In genomic region chr7:129091484-129092002, GRCh38 we compare ENCODE assay signal across 8 cellular contexts. TPM values are rescaled to one million over a fixed set of nuclear protein-coding genes. Genes with fewer than 3 reads are reported as not detected.
DNase-seq lines count a peak whose midpoint lies in the region; ATAC-seq and TF ChIP-seq lines count a peak whose summit lies in the region.

No MANE protein-coding gene starts in this region.

- no peak overlapping the region for H3K27ac Mint-ChIP-seq in activated naive CD4-positive, alpha-beta T cell treated with anti-CD3 and anti-CD28 coated beads, Interleukin-2, amount 10 ng/mL, durations not matched to agents 7 days and 5 days
- H3K27ac Mint-ChIP-seq in glutamatergic neuron (ENCODE audit: unreplicated experiment) (peak overlapping the region; percentile 38), type B pancreatic cell (no peak overlapping the region)

- H3K4me3 Mint-ChIP-seq in activated naive CD4-positive, alpha-beta T cell treated with anti-CD3 and anti-CD28 coated beads, Interleukin-2, amount 10 ng/mL, durations not matched to agents 7 days and 5 days, result no peak overlapping the region
- H3K4me3 Mint-ChIP-seq in glutamatergic neuron (ENCODE audit: unreplicated experiment) (no peak overlapping the region), type B pancreatic cell (no peak overlapping the region)

- TF ChIP-seq CTCF in glutamatergic neuron (IDR thresholded peaks at IDR 0.05; ENCODE audit: partially characterized antibody, unreplicated experiment) (peak; percentile 95), parathyroid adenoma (IDR thresholded peaks at IDR 0.05) (peak; percentile 98), type B pancreatic cell (conservative IDR thresholded peaks at IDR 0.05) (peak; percentile 99)

- H2AFZ ChIP-seq in parathyroid adenoma, result peak overlapping the region; percentile 72

- ATAC-seq in GM21447 (IDR thresholded peaks at IDR 0.05; ENCODE audit: unreplicated experiment), result peak; percentile 40

- peaks cover 12% of the 10 kb centered on the region for H3K27me3 Mint-ChIP-seq in activated naive CD4-positive, alpha-beta T cell treated with anti-CD3 and anti-CD28 coated beads, Interleukin-2, amount 10 ng/mL, durations not matched to agents 7 days and 5 days
- H3K27me3 Mint-ChIP-seq in glutamatergic neuron (ENCODE audit: unreplicated experiment) (peaks cover 2% of the 10 kb centered on the region), type B pancreatic cell (peaks cover 6% of the 10 kb centered on the region)

- peak overlapping the region; percentile 8 for H3K4me2 ChIP-seq in parathyroid adenoma (ENCODE audit: low read length)

- H3K27me3 ChIP-seq in parathyroid adenoma (ENCODE audit: control insufficient read depth, insufficient read depth, low read length), result no peaks in the 10 kb centered on the region

- peak in 13 of 14 donors; percentile 3 to 81 (median 42) for DNase-seq in C1 segment of cervical spinal cord (lab: John Stamatoyannopoulos, UW)
- DNase-seq in MV-4-11 (lab: John Stamatoyannopoulos, UW), result peak; percentile 69
- peak; percentile 81 for DNase-seq in SK-N-DZ (ENCODE audit: low spot score)
- DNase-seq in activated naive CD4-positive, alpha-beta T cell treated with anti-CD3 and anti-CD28 coated beads, Interleukin-2, amount 10 ng/mL, durations not matched to agents 7 days and 5 days, result peak; percentile 92
- DNase-seq in glutamatergic neuron, result peak; percentile 96
- DNase-seq in type B pancreatic cell (ENCODE audit: extremely low spot score, unreplicated experiment), result peak; percentile 93

- H3K36me3 ChIP-seq in parathyroid adenoma (ENCODE audit: control insufficient read depth, insufficient read depth, low read length), result no peaks in the 10 kb centered on the region

- H3K9me3 Mint-ChIP-seq in activated naive CD4-positive, alpha-beta T cell treated with anti-CD3 and anti-CD28 coated beads, Interleukin-2, amount 10 ng/mL, durations not matched to agents 7 days and 5 days, result no peaks in the 10 kb centered on the region
- H3K9me3 Mint-ChIP-seq in glutamatergic neuron (ENCODE audit: unreplicated experiment), result no peaks in the 10 kb centered on the region
- no peaks in the 10 kb centered on the region for H3K9me3 Mint-ChIP-seq in type B pancreatic cell

- no peaks in the 10 kb centered on the region for H3K36me3 Mint-ChIP-seq in activated naive CD4-positive, alpha-beta T cell treated with anti-CD3 and anti-CD28 coated beads, Interleukin-2, amount 10 ng/mL, durations not matched to agents 7 days and 5 days
- no peaks in the 10 kb centered on the region for H3K36me3 Mint-ChIP-seq in glutamatergic neuron (ENCODE audit: unreplicated experiment)
- no peaks in the 10 kb centered on the region for H3K36me3 Mint-ChIP-seq in type B pancreatic cell

- CTCF ChIA-PET in activated naive CD4-positive, alpha-beta T cell treated with anti-CD3 and anti-CD28 coated beads, Interleukin-2, amount 10 ng/mL, durations not matched to agents 7 days and 5 days (lab: Charles Lee), result interaction anchor here (0.6 to 3.8 kb wide), 45 partner anchors 10 to 665 kb away, joined by 3 to 25 read pairs (median 4); partner anchors contain the start of genes KCP, TNPO3 and TSPAN33

- H3K4me1 Mint-ChIP-seq in activated naive CD4-positive, alpha-beta T cell treated with anti-CD3 and anti-CD28 coated beads, Interleukin-2, amount 10 ng/mL, durations not matched to agents 7 days and 5 days, result peaks cover 37% of the 10 kb centered on the region
- H3K4me1 Mint-ChIP-seq in glutamatergic neuron (ENCODE audit: low read depth, unreplicated experiment) (no peaks in the 10 kb centered on the region), type B pancreatic cell (ENCODE audit: unreplicated experiment) (peaks cover 8% of the 10 kb centered on the region)

- H3K4me1 ChIP-seq in parathyroid adenoma, result no peaks in the 10 kb centered on the region

- H3K4me3 ChIP-seq in parathyroid adenoma (ENCODE audit: low read depth, low read length), result no peak overlapping the region

- H3K9me3 ChIP-seq in parathyroid adenoma (ENCODE audit: control insufficient read depth, low read length), result no peaks in the 10 kb centered on the region

- H3K9ac ChIP-seq in parathyroid adenoma, result no peak overlapping the region

- H3K27ac ChIP-seq in parathyroid adenoma, result no peak overlapping the region

- no peaks in the 10 kb centered on the region for H3K79me2 ChIP-seq in parathyroid adenoma

RNA-seq across cellular contexts. Expression of gene TNPO3, which starts 36.6 kb away (rescaled TPM):
- polyA plus RNA-seq in SK-N-DZ (2014; cell fraction: cytosol; rRNA removed), result 30.8 and 38.3 TPM in 2 replicates
- 23.2 and 28.1 TPM in 2 replicates for polyA plus RNA-seq in SK-N-DZ (2014; cell fraction: nucleus; rRNA removed)
- total RNA-seq in glutamatergic neuron (ENCODE audit: unreplicated experiment) (53.8 TPM), type B pancreatic cell (ENCODE audit: low replicate concordance) (46.7 and 52.3 TPM in 2 replicates)

RNA-seq across cellular contexts. Expression of gene TSPAN33, which starts 53.0 kb away (rescaled TPM):
- 19.2 and 19.5 TPM in 2 replicates for polyA plus RNA-seq in SK-N-DZ (2014; cell fraction: cytosol; rRNA removed)
- polyA plus RNA-seq in SK-N-DZ (2014; cell fraction: nucleus; rRNA removed), result 9.0 and 10.4 TPM in 2 replicates
- total RNA-seq in glutamatergic neuron (ENCODE audit: unreplicated experiment), result 6.6 TPM
- total RNA-seq in type B pancreatic cell (ENCODE audit: low replicate concordance), result 6.3 and 13.8 TPM in 2 replicates

Comparison
In these comparisons a context has a peak if more than half of its experiments do, and no peak if none do; other contexts are left out.
1. DNase-seq: peak in every context shown above with its lines; median percentile 96 in glutamatergic neuron; 93 in type B pancreatic cell; 92 in activated naive CD4-positive, alpha-beta T cell treated with anti-CD3 and anti-CD28 coated beads, Interleukin-2, amount 10 ng/mL, durations not matched to agents 7 days and 5 days; 81 in SK-N-DZ; 69 in MV-4-11; 42 in C1 segment of cervical spinal cord.